Comparison of ENCODE assay signal across 19 cellular contexts in genomic region chr1:155170806-155171205, GRCh38. TPM values are rescaled to one million over a fixed set of nuclear protein-coding genes. Genes with fewer than 3 reads are reported as not detected.
DNase-seq lines count a peak whose midpoint lies in the region; ATAC-seq and TF ChIP-seq lines count a peak whose summit lies in the region.
"Had no signal": no experiment of that assay in that cellular context is flagged by ENCODE, and none has a peak within 500 bp of the region (broad histone marks: within the 10 kb centered on the region; RNA-seq: fewer than 3 reads in every experiment).

No MANE protein-coding gene starts in this region.

- no peaks in the 10 kb centered on the region for H3K36me3 Mint-ChIP-seq in natural killer cell
- H3K36me3 Mint-ChIP-seq in natural killer cell treated with Interleukin-12 subunit alpha and Interleukin-12 subunit beta and Interleukin-15 and Interleukin-18, amount 100 ng/mL, for 72 hours, result peaks cover 15% of the 10 kb centered on the region
- peaks cover 29% of the 10 kb centered on the region for H3K36me3 Mint-ChIP-seq in activated T-helper 2 cell treated with anti-CD3 and anti-CD28 coated beads, Interferon-gamma antibody, Interleukin-2, Interleukin-4, amounts not matched to agents 10 μg/mL and 5 μg/mL and 100 μg/mL, durations not matched to agents 14 hours and 24 hours and 36 hours (ENCODE audit: low read depth)
- H3K36me3 Mint-ChIP-seq in neural crest cell (ENCODE audit: low read depth), result peaks cover 6% of the 10 kb centered on the region

- intact Hi-C loops in natural killer cell (cut with micrococcal nuclease), result no loop called here
- intact Hi-C loops in activated T-helper 2 cell treated with anti-CD3 and anti-CD28 coated beads, Interferon-gamma antibody, Interleukin-2, Interleukin-4, amounts not matched to agents 10 μg/mL and 5 μg/mL and 100 μg/mL, durations not matched to agents 14 hours and 24 hours and 36 hours (cut with micrococcal nuclease), result no loop called here

- H3K4me1 Mint-ChIP-seq in natural killer cell (peaks cover 18 to 44% of the 10 kb centered on the region in 2 donors), neural crest cell (peaks cover 43% of the 10 kb centered on the region)
- peaks cover 31 to 38% of the 10 kb centered on the region in 2 donors for H3K4me1 Mint-ChIP-seq in natural killer cell treated with Interleukin-12 subunit alpha and Interleukin-12 subunit beta and Interleukin-15 and Interleukin-18, amount 100 ng/mL, for 72 hours (ENCODE audit: low read depth in 2 of 2)
- H3K4me1 Mint-ChIP-seq in activated T-helper 2 cell treated with anti-CD3 and anti-CD28 coated beads, Interferon-gamma antibody, Interleukin-2, Interleukin-4, amounts not matched to agents 10 μg/mL and 5 μg/mL and 100 μg/mL, durations not matched to agents 14 hours and 24 hours and 36 hours (ENCODE audit: low read depth), result peaks cover 39% of the 10 kb centered on the region

- DNase-seq in natural killer cell, result no peak
- DNase-seq in natural killer cell treated with Interleukin-12 subunit alpha and Interleukin-12 subunit beta and Interleukin-15 and Interleukin-18, amount 100 ng/mL, for 72 hours (ENCODE audit: low spot score), result no peak
- DNase-seq in activated T-helper 2 cell treated with anti-CD3 and anti-CD28 coated beads, Interferon-gamma antibody, Interleukin-2, Interleukin-4, amounts not matched to agents 10 μg/mL and 5 μg/mL and 100 μg/mL, durations not matched to agents 14 hours and 24 hours and 36 hours (ENCODE audit: low spot score), result peak; percentile 1
- DNase-seq in neural crest cell (ENCODE audit: low read depth, low spot score), result no peak
- DNase-seq in stimulated activated CD4-positive, alpha-beta T cell treated with anti-CD3 and anti-CD28 coated beads, Interleukin-12 subunit alpha, Interleukin-12 subunit beta, amount 100 ng/mL, for 4 hours, result no peak
- DNase-seq in H4 (ENCODE audit: low spot score), result no peak
- DNase-seq: activated CD4-positive, alpha-beta T cell treated with anti-CD3 and anti-CD28 coated beads, Interleukin-2, amount 50 U/mL, for 1 hour; activated naive CD8-positive, alpha-beta T cell treated with anti-CD3 and anti-CD28 coated beads for 36 hours; CD4-positive, CD25-positive, alpha-beta regulatory T cell; mammary epithelial cell; NCI-H1092 treated with DMSO at 0.1 percent for 48 hours; NCI-H187 treated with DMSO at 0.1 percent for 48 hours; NCI-H69; nucleus accumbens; small intestine; stimulated activated naive B cell treated with anti-CD40 and anti-IgM and Interleukin-4, amounts not matched to agents 10 μg/mL and 1 μg/mL and 100 μg/mL, for 72 hours; T-helper 2 cell; uterus had no signal

- H3K27ac Mint-ChIP-seq in natural killer cell (peak overlapping the region in 1 of 2 donors; percentile 20), neural crest cell (ENCODE audit: unreplicated experiment) (no peak overlapping the region)
- H3K27ac Mint-ChIP-seq in natural killer cell treated with Interleukin-12 subunit alpha and Interleukin-12 subunit beta and Interleukin-15 and Interleukin-18, amount 100 ng/mL, for 72 hours, result peak overlapping the region in 1 of 2 donors; percentile 63
- H3K27ac Mint-ChIP-seq in activated T-helper 2 cell treated with anti-CD3 and anti-CD28 coated beads, Interferon-gamma antibody, Interleukin-2, Interleukin-4, amounts not matched to agents 10 μg/mL and 5 μg/mL and 100 μg/mL, durations not matched to agents 14 hours and 24 hours and 36 hours, result no peak overlapping the region
- H3K27ac Mint-ChIP-seq: stimulated activated naive B cell treated with anti-CD40 and anti-IgM and Interleukin-4, amounts not matched to agents 10 μg/mL and 1 μg/mL and 100 μg/mL, for 72 hours had no signal

- no peaks in the 10 kb centered on the region for H3K9me3 Mint-ChIP-seq in natural killer cell
- H3K9me3 Mint-ChIP-seq in natural killer cell treated with Interleukin-12 subunit alpha and Interleukin-12 subunit beta and Interleukin-15 and Interleukin-18, amount 100 ng/mL, for 72 hours, result no peaks in the 10 kb centered on the region
- no peaks in the 10 kb centered on the region for H3K9me3 Mint-ChIP-seq in activated T-helper 2 cell treated with anti-CD3 and anti-CD28 coated beads, Interferon-gamma antibody, Interleukin-2, Interleukin-4, amounts not matched to agents 10 μg/mL and 5 μg/mL and 100 μg/mL, durations not matched to agents 14 hours and 24 hours and 36 hours
- no peaks in the 10 kb centered on the region for H3K9me3 Mint-ChIP-seq in neural crest cell
- H3K9me3 Mint-ChIP-seq: activated naive CD8-positive, alpha-beta T cell treated with anti-CD3 and anti-CD28 coated beads for 36 hours; CD4-positive, CD25-positive, alpha-beta regulatory T cell; stimulated activated naive B cell treated with anti-CD40 and anti-IgM and Interleukin-4, amounts not matched to agents 10 μg/mL and 1 μg/mL and 100 μg/mL, for 72 hours had no signal

- ATAC-seq in natural killer cell, result no peak
- no peak for ATAC-seq in natural killer cell treated with Interleukin-12 subunit alpha and Interleukin-12 subunit beta and Interleukin-15 and Interleukin-18, amount 100 ng/mL, for 72 hours
- ATAC-seq in GM19395 (IDR thresholded peaks at IDR 0.05; ENCODE audit: unreplicated experiment), result no peak
- ATAC-seq: stimulated activated naive B cell treated with anti-CD40 and anti-IgM and Interleukin-4, amounts not matched to agents 10 μg/mL and 1 μg/mL and 100 μg/mL, for 72 hours had no signal

- peaks cover 0 to 11% of the 10 kb centered on the region in 2 donors for H3K27me3 Mint-ChIP-seq in natural killer cell (ENCODE audit: low read depth in 2 of 2)
- no peaks in the 10 kb centered on the region for H3K27me3 Mint-ChIP-seq in natural killer cell treated with Interleukin-12 subunit alpha and Interleukin-12 subunit beta and Interleukin-15 and Interleukin-18, amount 100 ng/mL, for 72 hours
- H3K27me3 Mint-ChIP-seq in activated T-helper 2 cell treated with anti-CD3 and anti-CD28 coated beads, Interferon-gamma antibody, Interleukin-2, Interleukin-4, amounts not matched to agents 10 μg/mL and 5 μg/mL and 100 μg/mL, durations not matched to agents 14 hours and 24 hours and 36 hours (ENCODE audit: low read depth), result no peaks in the 10 kb centered on the region
- peaks cover 3% of the 10 kb centered on the region for H3K27me3 Mint-ChIP-seq in neural crest cell (ENCODE audit: low read depth)

- TF ChIP-seq CTCF in natural killer cell (IDR thresholded peaks at IDR 0.05) (no peak), neural crest cell (conservative IDR thresholded peaks at IDR 0.05) (no peak)

- H3K4me3 Mint-ChIP-seq in natural killer cell (peak overlapping the region; percentile 17), neural crest cell (peak overlapping the region; percentile 100)
- no peak overlapping the region for H3K4me3 Mint-ChIP-seq in natural killer cell treated with Interleukin-12 subunit alpha and Interleukin-12 subunit beta and Interleukin-15 and Interleukin-18, amount 100 ng/mL, for 72 hours
- H3K4me3 Mint-ChIP-seq in activated T-helper 2 cell treated with anti-CD3 and anti-CD28 coated beads, Interferon-gamma antibody, Interleukin-2, Interleukin-4, amounts not matched to agents 10 μg/mL and 5 μg/mL and 100 μg/mL, durations not matched to agents 14 hours and 24 hours and 36 hours (ENCODE audit: low read depth), result no peak overlapping the region
- H3K4me3 Mint-ChIP-seq: stimulated activated naive B cell treated with anti-CD40 and anti-IgM and Interleukin-4, amounts not matched to agents 10 μg/mL and 1 μg/mL and 100 μg/mL, for 72 hours had no signal

RNA-seq across cellular contexts. Expression of gene KRTCAP2, which starts 2.3 kb away (rescaled TPM):
- 100 to 1,000 TPM in 2 of 3 donors, 10 to 100 TPM in 1; 95.3 to 113 (median 104) TPM for total RNA-seq in natural killer cell
- total RNA-seq in natural killer cell treated with Interleukin-12 subunit alpha and Interleukin-12 subunit beta and Interleukin-15 and Interleukin-18, amount 100 ng/mL, for 72 hours, result 100 to 1,000 TPM; 149 to 223 TPM
- total RNA-seq in activated T-helper 2 cell treated with anti-CD3 and anti-CD28 coated beads, Interferon-gamma antibody, Interleukin-2, Interleukin-4, amounts not matched to agents 10 μg/mL and 5 μg/mL and 100 μg/mL, durations not matched to agents 14 hours and 24 hours and 36 hours, result 237 and 247 TPM in 2 replicates
- 125 and 152 TPM in 2 replicates for total RNA-seq in neural crest cell
- 128 and 140 TPM in 2 replicates for total RNA-seq in H4 (2014; rRNA removed; shearing (Covaris generic))

RNA-seq across cellular contexts. Expression of gene TRIM46, which starts 2.8 kb away (rescaled TPM):
- total RNA-seq in natural killer cell (1 to 10 TPM in 2 of 3 donors, under 1 TPM in 1; 0.94 to 4.9 (median 2.5) TPM), neural crest cell (9.8 and 10.0 TPM in 2 replicates)
- 1 to 10 TPM; 3.6 to 9.3 TPM for total RNA-seq in natural killer cell treated with Interleukin-12 subunit alpha and Interleukin-12 subunit beta and Interleukin-15 and Interleukin-18, amount 100 ng/mL, for 72 hours
- total RNA-seq in activated T-helper 2 cell treated with anti-CD3 and anti-CD28 coated beads, Interferon-gamma antibody, Interleukin-2, Interleukin-4, amounts not matched to agents 10 μg/mL and 5 μg/mL and 100 μg/mL, durations not matched to agents 14 hours and 24 hours and 36 hours, result 10.7 and 11.5 TPM in 2 replicates
- 0.37 and 1.1 TPM in 2 replicates for total RNA-seq in H4 (2014; rRNA removed; shearing (Covaris generic))

RNA-seq across cellular contexts. Expression of gene DPM3, which starts 30.5 kb away (rescaled TPM):
- total RNA-seq in natural killer cell, result 10 to 100 TPM; 26.8 to 45.7 (median 41.5) TPM
- 10 to 100 TPM; 26.0 to 31.1 TPM for total RNA-seq in natural killer cell treated with Interleukin-12 subunit alpha and Interleukin-12 subunit beta and Interleukin-15 and Interleukin-18, amount 100 ng/mL, for 72 hours
- 49.0 and 51.0 TPM in 2 replicates for total RNA-seq in activated T-helper 2 cell treated with anti-CD3 and anti-CD28 coated beads, Interferon-gamma antibody, Interleukin-2, Interleukin-4, amounts not matched to agents 10 μg/mL and 5 μg/mL and 100 μg/mL, durations not matched to agents 14 hours and 24 hours and 36 hours
- total RNA-seq in neural crest cell, result 77.7 and 80.0 TPM in 2 replicates
- total RNA-seq in H4 (2014; rRNA removed; shearing (Covaris generic)), result 53.2 and 72.4 TPM in 2 replicates

RNA-seq across cellular contexts. Expression of gene SLC50A1, which starts 35.2 kb away (rescaled TPM):
- total RNA-seq in natural killer cell, result 10 to 100 TPM; 31.7 to 33.5 (median 32.7) TPM
- total RNA-seq in natural killer cell treated with Interleukin-12 subunit alpha and Interleukin-12 subunit beta and Interleukin-15 and Interleukin-18, amount 100 ng/mL, for 72 hours, result 10 to 100 TPM; 28.8 to 36.3 TPM
- 56.9 and 58.0 TPM in 2 replicates for total RNA-seq in activated T-helper 2 cell treated with anti-CD3 and anti-CD28 coated beads, Interferon-gamma antibody, Interleukin-2, Interleukin-4, amounts not matched to agents 10 μg/mL and 5 μg/mL and 100 μg/mL, durations not matched to agents 14 hours and 24 hours and 36 hours
- total RNA-seq in neural crest cell, result 23.2 and 25.1 TPM in 2 replicates
- 35.8 and 40.5 TPM in 2 replicates for total RNA-seq in H4 (2014; rRNA removed; shearing (Covaris generic))

RNA-seq across cellular contexts. Expression of gene THBS3, which starts 36.9 kb away (rescaled TPM):
- total RNA-seq in natural killer cell (10 to 100 TPM; 16.2 to 19.4 (median 18.6) TPM), neural crest cell (21.4 TPM in 2 replicates)
- 1 to 10 TPM; 4.1 to 9.4 TPM for total RNA-seq in natural killer cell treated with Interleukin-12 subunit alpha and Interleukin-12 subunit beta and Interleukin-15 and Interleukin-18, amount 100 ng/mL, for 72 hours
- total RNA-seq in activated T-helper 2 cell treated with anti-CD3 and anti-CD28 coated beads, Interferon-gamma antibody, Interleukin-2, Interleukin-4, amounts not matched to agents 10 μg/mL and 5 μg/mL and 100 μg/mL, durations not matched to agents 14 hours and 24 hours and 36 hours, result 10.4 and 13.1 TPM in 2 replicates
- total RNA-seq in H4 (2014; rRNA removed; shearing (Covaris generic)), result 2.8 and 3.9 TPM in 2 replicates

Comparison
In these comparisons a context has a peak if more than half of its experiments do, and no peak if none do; other contexts are left out.
1. H3K4me3 Mint-ChIP-seq: peak in natural killer cell (single experiment) and neural crest cell (single experiment); none in natural killer cell treated with Interleukin-12 subunit alpha and Interleukin-12 subunit beta and Interleukin-15 and Interleukin-18, amount 100 ng/mL, for 72 hours (single experiment) and activated T-helper 2 cell treated with anti-CD3 and anti-CD28 coated beads, Interferon-gamma antibody, Interleukin-2, Interleukin-4, amounts not matched to agents 10 μg/mL and 5 μg/mL and 100 μg/mL, durations not matched to agents 14 hours and 24 hours and 36 hours (single experiment).